Comparison of ENCODE assay signal across 8 cellular contexts in genomic region chr7:75994388-75995051, GRCh38. TPM values are rescaled to one million over a fixed set of nuclear protein-coding genes. Genes with fewer than 3 reads are reported as not detected.
DNase-seq lines count a peak whose midpoint lies in the region; ATAC-seq and TF ChIP-seq lines count a peak whose summit lies in the region.

TSS of gene TMEM120A (minus strand) at chr7:75994595. CDS start at chr7:75994570, 25 bp downstream.

- peak; percentile 73 for DNase-seq in NCI-H1694 treated with DMSO at 0.1 percent for 48 hours (lab: John Stamatoyannopoulos, UW)
- peak; percentile 86 for DNase-seq in amniotic stem cell (lab: John Stamatoyannopoulos, UW)
- DNase-seq in left ventricle myocardium inferior = peak; percentile 98
- DNase-seq in prostate gland (ENCODE audit: low spot score) = peak; percentile 94
- peak; percentile 97 for DNase-seq in ureter (ENCODE audit: low spot score)

- H3K4me3 ChIP-seq in left ventricle myocardium inferior (peak within 1 kb of the TSS; percentile 99), prostate gland (peak within 1 kb of the TSS; percentile 84 to 99)

- peaks cover 28% of the 10 kb centered on the region for H3K4me1 Mint-ChIP-seq in T-helper 1 cell treated with Interleukin-12 subunit alpha and Interleukin-12 subunit beta and Interleukin-4 antibody, amounts not matched to agents 30 μg/mL and 1 μg/mL, for 36 hours (ENCODE audit: low read depth)

- no peaks in the 10 kb centered on the region for H3K9me3 Mint-ChIP-seq in T-helper 1 cell treated with Interleukin-12 subunit alpha and Interleukin-12 subunit beta and Interleukin-4 antibody, amounts not matched to agents 30 μg/mL and 1 μg/mL, for 36 hours

- TF ChIP-seq POLR2A in prostate gland (IDR thresholded peaks at IDR 0.05) = peak; percentile 77

- H3K4me1 ChIP-seq in left ventricle myocardium inferior = peaks cover 59% of the 10 kb centered on the region
- peaks cover 7% of the 10 kb centered on the region for H3K4me1 ChIP-seq in prostate gland (replicated peaks)

- H3K27ac ChIP-seq in left ventricle myocardium inferior (replicated peaks) = peak within 1 kb of the TSS; percentile 99
- peak within 1 kb of the TSS; percentile 88 to 91 for H3K27ac ChIP-seq in prostate gland

- H3K27me3 ChIP-seq in left ventricle myocardium inferior (ENCODE audit: low read depth) = no peaks in the 10 kb centered on the region
- no peaks in the 10 kb centered on the region for H3K27me3 ChIP-seq in prostate gland (replicated peaks; ENCODE audit: insufficient read depth)

- peaks cover 32% of the 10 kb centered on the region for H3K36me3 Mint-ChIP-seq in T-helper 1 cell treated with Interleukin-12 subunit alpha and Interleukin-12 subunit beta and Interleukin-4 antibody, amounts not matched to agents 30 μg/mL and 1 μg/mL, for 36 hours (ENCODE audit: low read depth)

- H3K9me3 ChIP-seq in left ventricle myocardium inferior (replicated peaks) (no peaks in the 10 kb centered on the region), prostate gland (no peaks in the 10 kb centered on the region)

- TF ChIP-seq CTCF in left ventricle myocardium inferior (IDR thresholded peaks at IDR 0.05; ENCODE audit: borderline replicate concordance) (peak; percentile 56), prostate gland (IDR thresholded peaks at IDR 0.05) (peak in 2 of 4 experiments; percentile 29 to 45)

- H3K36me3 ChIP-seq in left ventricle myocardium inferior = peaks cover 4% of the 10 kb centered on the region
- no peaks in the 10 kb centered on the region for H3K36me3 ChIP-seq in prostate gland

- intact Hi-C loops in left ventricle myocardium inferior (cut with micrococcal nuclease) = no loop called here
- intact Hi-C loops in prostate gland (cut with DNase I) = loop anchor here (10.0 kb wide), 1 partner anchor 80 kb away; the partner anchor contains the start of gene POR

- no peaks in the 10 kb centered on the region for H3K27me3 Mint-ChIP-seq in T-helper 1 cell treated with Interleukin-12 subunit alpha and Interleukin-12 subunit beta and Interleukin-4 antibody, amounts not matched to agents 30 μg/mL and 1 μg/mL, for 36 hours (ENCODE audit: low read depth)

- H3K27ac Mint-ChIP-seq in T-helper 1 cell treated with Interleukin-12 subunit alpha and Interleukin-12 subunit beta and Interleukin-4 antibody, amounts not matched to agents 30 μg/mL and 1 μg/mL, for 36 hours = peak within 1 kb of the TSS; percentile 41

- WGBS in prostate gland = under 1% methylated on average over 20 of the region's 51 CpGs

- H3K4me3 Mint-ChIP-seq in T-helper 1 cell treated with Interleukin-12 subunit alpha and Interleukin-12 subunit beta and Interleukin-4 antibody, amounts not matched to agents 30 μg/mL and 1 μg/mL, for 36 hours = peak within 1 kb of the TSS; percentile 76

- peak; percentile 98 for ATAC-seq in GM18498 (IDR thresholded peaks at IDR 0.05; ENCODE audit: unreplicated experiment)
- peak; percentile 83 for ATAC-seq in HG02938 (IDR thresholded peaks at IDR 0.05; ENCODE audit: unreplicated experiment)

RNA-seq across cellular contexts. Expression of gene TMEM120A, which starts in this region (rescaled TPM):
- total RNA-seq in left ventricle myocardium inferior = 163 TPM
- 10 to 100 TPM; 20.2 to 40.8 TPM for total RNA-seq in prostate gland
- 80.4 TPM for total RNA-seq in ureter

Comparison
In these comparisons a context has a peak if more than half of its experiments do, and no peak if none do; other contexts are left out.
1. Peak in every context shown above with its lines: DNase-seq, ATAC-seq, H3K4me3 ChIP-seq and H3K27ac ChIP-seq.